12 cellular contexts compared by ENCODE assay signal in genomic region chr1:75722966-75723365, GRCh38. TPM values are rescaled to one million over a fixed set of nuclear protein-coding genes. Genes with fewer than 3 reads are reported as not detected.
A peak's percentile ranks its signal among the peaks of the same experiment; 100 is the strongest.
DNase-seq lines count a peak whose midpoint lies in the region; ATAC-seq and TF ChIP-seq lines count a peak whose summit lies in the region.
"Had no signal": no experiment of that assay in that cellular context is flagged by ENCODE, and none has a peak within 500 bp of the region (broad histone marks: within the 10 kb centered on the region; RNA-seq: fewer than 3 reads in every experiment).

No MANE protein-coding gene starts in this region.

- H3K27me3 Mint-ChIP-seq in central memory CD8-positive, alpha-beta T cell, result no peaks in the 10 kb centered on the region
- H3K27me3 Mint-ChIP-seq in neural progenitor cell (ENCODE audit: insufficient read depth, low read depth), result no peaks in the 10 kb centered on the region

- no peaks in the 10 kb centered on the region for H4K20me1 ChIP-seq in neural progenitor cell (ENCODE audit: low read depth)

- no peak for ATAC-seq in central memory CD8-positive, alpha-beta T cell (replicated peaks; ENCODE audit: extremely low read depth, poor library complexity, severe bottlenecking)
- no peak for ATAC-seq in GM21619 (IDR thresholded peaks at IDR 0.05; ENCODE audit: unreplicated experiment)

- H3K4me3 ChIP-seq in Jurkat, Clone E6-1 (ENCODE audit: low read length), result peak overlapping the region; percentile 83
- H3K4me3 ChIP-seq in neural progenitor cell (no peak overlapping the region), MG63 (no peak overlapping the region)

- TF ChIP-seq CTCF in neural progenitor cell (IDR thresholded peaks at IDR 0.05), result no peak

- no peak overlapping the region for H3K27ac Mint-ChIP-seq in central memory CD8-positive, alpha-beta T cell (ENCODE audit: low read depth)
- no peak overlapping the region for H3K27ac Mint-ChIP-seq in neural progenitor cell

- no peaks in the 10 kb centered on the region for H3K27me3 ChIP-seq in neural progenitor cell
- H3K27me3 ChIP-seq in MG63, result no peaks in the 10 kb centered on the region
- H3K27me3 ChIP-seq: SJCRH30 had no signal

- H3K79me2 ChIP-seq in neural progenitor cell (ENCODE audit: low read depth), result peaks cover 32% of the 10 kb centered on the region

- H3K27ac ChIP-seq in neural progenitor cell, result no peak overlapping the region

- H3K4me2 ChIP-seq in neural progenitor cell, result peak overlapping the region; percentile 83

- peak; percentile 7 for DNase-seq in DMS153 (lab: John Stamatoyannopoulos, UW)
- DNase-seq in DMS153 treated with DMSO at 0.1 percent for 48 hours (lab: John Stamatoyannopoulos, UW; ENCODE audit: unreplicated experiment), result no peak
- DNase-seq in Jurkat, Clone E6-1 (ENCODE audit: low read depth, low spot score), result peak; percentile 50
- no peak for DNase-seq in central memory CD8-positive, alpha-beta T cell (ENCODE audit: low spot score in 2 of 2)
- peak; percentile 15 for DNase-seq in neural progenitor cell (ENCODE audit: low spot score)
- DNase-seq in OCI-M2 (lab: John Stamatoyannopoulos, UW; ENCODE audit: unreplicated experiment), result no peak
- DNase-seq in MG63, result no peak
- DNase-seq: anterior cingulate cortex, NCI-H1092 treated with DMSO at 0.1 percent for 48 hours, NCI-H526, SJCRH30 had no signal

- peaks cover 18% of the 10 kb centered on the region for H3K4me1 ChIP-seq in neural progenitor cell
- H3K4me1 ChIP-seq: SJCRH30 had no signal

- H3K4me3 Mint-ChIP-seq in central memory CD8-positive, alpha-beta T cell, result peak overlapping the region; percentile 98
- peak overlapping the region; percentile 99 for H3K4me3 Mint-ChIP-seq in neural progenitor cell

- H3K9ac ChIP-seq in neural progenitor cell, result no peak overlapping the region

- H3K36me3 Mint-ChIP-seq in central memory CD8-positive, alpha-beta T cell (ENCODE audit: insufficient read depth), result peaks cover 3% of the 10 kb centered on the region
- no peaks in the 10 kb centered on the region for H3K36me3 Mint-ChIP-seq in neural progenitor cell

- no peaks in the 10 kb centered on the region for H3K9me3 Mint-ChIP-seq in central memory CD8-positive, alpha-beta T cell
- no peaks in the 10 kb centered on the region for H3K9me3 Mint-ChIP-seq in neural progenitor cell

- H3K4me1 Mint-ChIP-seq in central memory CD8-positive, alpha-beta T cell, result peaks cover 26% of the 10 kb centered on the region
- H3K4me1 Mint-ChIP-seq in neural progenitor cell, result peaks cover 31% of the 10 kb centered on the region

- peak overlapping the region; percentile 20 for H2AFZ ChIP-seq in neural progenitor cell (replicated peaks)

- H3K36me3 ChIP-seq in neural progenitor cell, result no peaks in the 10 kb centered on the region
- peaks cover 6% of the 10 kb centered on the region for H3K36me3 ChIP-seq in MG63
- H3K36me3 ChIP-seq: SJCRH30 had no signal

- H3K9me3 ChIP-seq in neural progenitor cell (ENCODE audit: low read depth) (no peaks in the 10 kb centered on the region), MG63 (no peaks in the 10 kb centered on the region)
- H3K9me3 ChIP-seq: SJCRH30 had no signal

- peaks cover 30% of the 10 kb centered on the region for H3F3A ChIP-seq in neural progenitor cell (ENCODE audit: low read depth)

RNA-seq across cellular contexts. Expression of gene ACADM, which starts 1.5 kb away (rescaled TPM):
- 128 TPM for polyA plus RNA-seq in Jurkat, Clone E6-1 (2012; ENCODE audit: insufficient read depth, insufficient read length)
- 46.4 and 85.1 TPM in 2 replicates for total RNA-seq in neural progenitor cell (ENCODE audit: low replicate concordance)
- 26.9 and 62.7 TPM in 2 replicates for total RNA-seq in MG63 (2014; rRNA removed; shearing (Covaris generic); ENCODE audit: low replicate concordance)

Comparison
In these comparisons a context has a peak if more than half of its experiments do, and no peak if none do; other contexts are left out.
1. DNase-seq: peak in DMS153 (single experiment), Jurkat, Clone E6-1 (single experiment) and neural progenitor cell (single experiment); none in DMS153 treated with DMSO at 0.1 percent for 48 hours (single experiment), central memory CD8-positive, alpha-beta T cell (0 of 2), OCI-M2 (single experiment) and MG63 (single experiment).